1 cellular context compared by ENCODE assay signal in the genomic region with DNA sequence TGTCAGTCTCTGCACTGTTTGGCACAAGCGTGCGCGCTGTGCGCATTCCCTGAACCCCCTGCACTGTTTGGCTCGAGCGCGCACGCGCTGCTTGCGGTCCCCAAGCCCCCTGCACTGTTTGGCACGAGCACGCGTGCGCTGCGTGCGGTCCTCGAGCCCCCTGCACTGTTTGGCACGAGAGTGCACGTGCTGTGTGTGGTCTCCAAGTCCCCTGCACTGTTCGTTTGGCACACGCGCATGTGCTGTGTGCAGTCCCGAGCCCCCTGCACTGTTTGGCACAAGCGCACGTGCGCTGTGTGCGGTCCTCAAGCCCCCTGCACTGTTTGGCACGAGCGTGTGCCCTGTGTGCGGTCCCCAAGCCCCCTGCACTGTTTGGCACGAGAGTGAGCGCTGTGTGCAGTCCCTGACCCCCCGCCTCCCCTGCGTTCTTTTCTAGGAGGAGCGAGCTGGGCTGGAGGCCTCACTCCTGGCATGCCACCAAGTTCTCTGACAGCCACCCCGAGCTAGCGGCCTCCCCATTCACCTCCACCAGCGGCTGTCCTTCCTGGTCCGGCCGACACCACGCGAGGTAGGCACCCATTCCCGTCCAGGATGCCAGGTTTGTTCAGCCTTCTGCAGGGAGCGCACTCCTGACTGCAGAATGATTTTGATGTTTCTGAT.
TF ChIP-seq lines count a peak whose summit lies in the region.

No MANE protein-coding gene starts in this region.

TF ChIP-seq in IMR-90, 13 proteins besides CTCF, POLR2A, EP300 and RAD21:
- TF ChIP-seq ELK1 (IDR thresholded peaks at IDR 0.05; ENCODE audit: borderline replicate concordance, low read depth, low read length) (no peak), CHD1 (IDR thresholded peaks at IDR 0.05; ENCODE audit: low read depth, low read length) (no peak), NFE2L2 (IDR thresholded peaks at IDR 0.05; ENCODE audit: low read depth, low read length) (no peak)
- TF ChIP-seq, protein P1, sequence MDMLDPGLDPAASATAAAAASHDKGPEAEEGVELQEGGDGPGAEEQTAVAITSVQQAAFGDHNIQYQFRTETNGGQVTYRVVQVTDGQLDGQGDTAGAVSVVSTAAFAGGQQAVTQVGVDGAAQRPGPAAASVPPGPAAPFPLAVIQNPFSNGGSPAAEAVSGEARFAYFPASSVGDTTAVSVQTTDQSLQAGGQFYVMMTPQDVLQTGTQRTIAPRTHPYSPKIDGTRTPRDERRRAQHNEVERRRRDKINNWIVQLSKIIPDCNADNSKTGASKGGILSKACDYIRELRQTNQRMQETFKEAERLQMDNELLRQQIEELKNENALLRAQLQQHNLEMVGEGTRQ (IDR thresholded peaks at IDR 0.05; ENCODE audit: low read depth, low read length), result no peak
